7 cellular contexts compared by ENCODE assay signal in genomic region chr12:52870361-52871290, GRCh38. TPM values are rescaled to one million over a fixed set of nuclear protein-coding genes. Genes with fewer than 3 reads are reported as not detected.
DNase-seq lines count a peak whose midpoint lies in the region; ATAC-seq and TF ChIP-seq lines count a peak whose summit lies in the region.

No MANE protein-coding gene starts in this region.

- H3K27me3 Mint-ChIP-seq in activated CD8-positive, alpha-beta T cell treated with anti-CD3 and anti-CD28 coated beads, Interleukin-2, amount 10 ng/mL, durations not matched to agents 7 days and 5 days (ENCODE audit: low read depth), result peaks cover 6% of the 10 kb centered on the region
- peaks cover 40% of the 10 kb centered on the region for H3K27me3 Mint-ChIP-seq in endodermal cell (ENCODE audit: insufficient read depth)
- H3K27me3 Mint-ChIP-seq in naive B cell, result peaks cover 9 to 35% (median 20%) of the 10 kb centered on the region in 3 donors

- no peaks in the 10 kb centered on the region for H3K9me3 ChIP-seq in GM23248 (ENCODE audit: low read depth)
- no peaks in the 10 kb centered on the region for H3K9me3 ChIP-seq in endodermal cell (ENCODE audit: control insufficient read depth, low read length)

- DNase-seq in GM06990 (ENCODE audit: extremely low read depth, insufficient read length), result peak; percentile 48
- peak; percentile 56 for DNase-seq in GM23248
- peak; percentile 62 for DNase-seq in NCI-H1694 (lab: John Stamatoyannopoulos, UW)
- peak; percentile 85 for DNase-seq in activated CD8-positive, alpha-beta T cell treated with anti-CD3 and anti-CD28 coated beads, Interleukin-2, amount 10 ng/mL, durations not matched to agents 7 days and 5 days
- peak; percentile 97 for DNase-seq in endodermal cell
- DNase-seq in naive B cell, result peak; percentile 34
- peak; percentile 89 for DNase-seq in stimulated activated naive CD8-positive, alpha-beta T cell treated with anti-CD3 and anti-CD28 coated beads, Interleukin-15, Interleukin-2, amounts not matched to agents 100 U/mL and 50 U/mL, for 24 hours

- no peak overlapping the region for H3K27ac Mint-ChIP-seq in activated CD8-positive, alpha-beta T cell treated with anti-CD3 and anti-CD28 coated beads, Interleukin-2, amount 10 ng/mL, durations not matched to agents 7 days and 5 days
- H3K27ac Mint-ChIP-seq in endodermal cell, result no peak overlapping the region
- H3K27ac Mint-ChIP-seq in naive B cell, result peak overlapping the region in 2 of 6 donors; percentile 24 to 36

- peak overlapping the region; percentile 62 for H3K4me2 ChIP-seq in GM23248 (ENCODE audit: unreplicated experiment)

- no peaks in the 10 kb centered on the region for H3K36me3 ChIP-seq in GM06990 (ENCODE audit: control insufficient read depth, insufficient read depth, low read length)
- no peaks in the 10 kb centered on the region for H3K36me3 ChIP-seq in GM23248 (ENCODE audit: low read depth)
- H3K36me3 ChIP-seq in endodermal cell (ENCODE audit: control insufficient read depth, insufficient read depth, low read length), result no peaks in the 10 kb centered on the region

- POLR2A ChIA-PET in activated CD8-positive, alpha-beta T cell treated with anti-CD3 and anti-CD28 coated beads, Interleukin-2, amount 10 ng/mL, durations not matched to agents 7 days and 5 days (lab: Charles Lee), result interaction anchor here (1.0 kb wide), 1 partner anchor 289 kb away, joined by 3 read pairs; no protein-coding TSS in a partner anchor

- H4K20me1 ChIP-seq in GM23248 (ENCODE audit: insufficient read depth), result no peaks in the 10 kb centered on the region

- no peaks in the 10 kb centered on the region for H3K9me2 ChIP-seq in GM23248 (ENCODE audit: insufficient read depth)

- CTCF ChIA-PET in activated CD8-positive, alpha-beta T cell treated with anti-CD3 and anti-CD28 coated beads, Interleukin-2, amount 10 ng/mL, durations not matched to agents 7 days and 5 days (lab: Charles Lee), result interaction anchor here (0.6 to 21.6 kb wide), 60 partner anchors 9 to 714 kb away, joined by 3 to 736 read pairs (median 4); partner anchors contain the start of genes EIF4B, KRT1, KRT4 and KRT74

- in situ Hi-C loops in GM23248 (cut with MboI), result loop anchor here (10.0 kb wide), 1 partner anchor 716 kb away; no protein-coding TSS in a partner anchor

- no peaks in the 10 kb centered on the region for H3K79me2 ChIP-seq in GM23248 (ENCODE audit: insufficient read depth)

- ATAC-seq in activated CD8-positive, alpha-beta T cell treated with anti-CD3 and anti-CD28 coated beads, Interleukin-2, amount 10 ng/mL, durations not matched to agents 7 days and 5 days, result peak; percentile 60
- ATAC-seq in naive B cell (ENCODE audit: low read depth in 2 of 2), result peak; percentile 60 to 71
- peak; percentile 55 for ATAC-seq in stimulated activated naive CD8-positive, alpha-beta T cell treated with anti-CD3 and anti-CD28 coated beads, Interleukin-15, Interleukin-2, amounts not matched to agents 100 U/mL and 50 U/mL, for 24 hours

- H3K27me3 ChIP-seq in GM06990 (replicated peaks; ENCODE audit: control insufficient read depth, insufficient read depth, low read length) (no peaks in the 10 kb centered on the region; the same call in 1 of the 2 replicates), GM23248 (replicated peaks; ENCODE audit: insufficient read depth) (no peaks in the 10 kb centered on the region), endodermal cell (ENCODE audit: control insufficient read depth, insufficient read depth, low read length, poor library complexity, severe bottlenecking) (peaks cover 23% of the 10 kb centered on the region)

- peaks cover 36% of the 10 kb centered on the region for H3K4me1 Mint-ChIP-seq in activated CD8-positive, alpha-beta T cell treated with anti-CD3 and anti-CD28 coated beads, Interleukin-2, amount 10 ng/mL, durations not matched to agents 7 days and 5 days (ENCODE audit: low read depth)
- H3K4me1 Mint-ChIP-seq in endodermal cell (peaks cover 6% of the 10 kb centered on the region), naive B cell (peaks cover 32 to 46% (median 38%) of the 10 kb centered on the region in 3 donors)

- no peak overlapping the region for H3K4me3 Mint-ChIP-seq in activated CD8-positive, alpha-beta T cell treated with anti-CD3 and anti-CD28 coated beads, Interleukin-2, amount 10 ng/mL, durations not matched to agents 7 days and 5 days
- no peak overlapping the region for H3K4me3 Mint-ChIP-seq in endodermal cell
- peak overlapping the region in 1 of 8 donors; percentile 43 for H3K4me3 Mint-ChIP-seq in naive B cell

- H3K9ac ChIP-seq in GM23248, result peak overlapping the region; percentile 82
- H3K9ac ChIP-seq in endodermal cell (ENCODE audit: extremely low read depth, low read length, poor library complexity, severe bottlenecking), result no peak overlapping the region

- H2AFZ ChIP-seq in GM23248, result no peak overlapping the region

- peaks cover 26% of the 10 kb centered on the region for H3F3A ChIP-seq in GM23248 (ENCODE audit: insufficient read depth)

- no peaks in the 10 kb centered on the region for H3K9me3 Mint-ChIP-seq in activated CD8-positive, alpha-beta T cell treated with anti-CD3 and anti-CD28 coated beads, Interleukin-2, amount 10 ng/mL, durations not matched to agents 7 days and 5 days (ENCODE audit: insufficient read depth)
- no peaks in the 10 kb centered on the region for H3K9me3 Mint-ChIP-seq in endodermal cell
- no peaks in the 10 kb centered on the region for H3K9me3 Mint-ChIP-seq in naive B cell

- no peak overlapping the region for H3K4me3 ChIP-seq in GM06990 (replicated peaks; ENCODE audit: low read depth, low read length)
- peak overlapping the region; percentile 19; the same call in 1 of the 2 replicates for H3K4me3 ChIP-seq in GM23248
- H3K4me3 ChIP-seq in endodermal cell (ENCODE audit: low read length), result no peak overlapping the region

- peak overlapping the region; percentile 93 for H3K27ac ChIP-seq in GM23248
- H3K27ac ChIP-seq in endodermal cell (ENCODE audit: low read depth, low read length), result no peak overlapping the region

- TF ChIP-seq CTCF in GM06990 (IDR thresholded peaks at IDR 0.05; ENCODE audit: insufficient read depth, low read length, poor library complexity, severe bottlenecking), result peak; percentile 95
- TF ChIP-seq CTCF in endodermal cell (conservative IDR thresholded peaks at IDR 0.05), result peak; percentile 98

- 41 to 45% methylated on average over 14 of the region's 14 CpGs for WGBS in GM23248 (ENCODE audit: low coverage in 1 of 2, low lambda C conversion rate in 2 of 2, missing lambda C conversion rate in 2 of 2), 2 experiments
- 52 to 67% methylated on average over 4 to 14 of the region's 14 CpGs for WGBS in endodermal cell (ENCODE audit: insufficient coverage in 1 of 2, insufficient read length in 1 of 2), 2 experiments

- H3K4me1 ChIP-seq in GM23248 (ENCODE audit: insufficient read depth) (peaks cover 41% of the 10 kb centered on the region), endodermal cell (ENCODE audit: control insufficient read depth, insufficient read depth, low read length) (no peaks in the 10 kb centered on the region)

- H3K36me3 Mint-ChIP-seq in activated CD8-positive, alpha-beta T cell treated with anti-CD3 and anti-CD28 coated beads, Interleukin-2, amount 10 ng/mL, durations not matched to agents 7 days and 5 days (ENCODE audit: low read depth), result no peaks in the 10 kb centered on the region
- H3K36me3 Mint-ChIP-seq in endodermal cell (ENCODE audit: low read depth), result no peaks in the 10 kb centered on the region
- H3K36me3 Mint-ChIP-seq in naive B cell, result no peaks in the 10 kb centered on the region

RNA-seq across cellular contexts. Expression of gene KRT78, which starts 21.8 kb away (rescaled TPM):
- total RNA-seq in GM23248 (2014; rRNA removed; shearing (Covaris generic)), result not detected in 2 replicates
- polyA plus RNA-seq in GM23248 (2016; fragmentation: Nextera tagmentation; extraction: Ambion mirVana) (not detected in 2 replicates), naive B cell (ENCODE audit: low read depth in 6 of 6) (not detected)
- not detected for total RNA-seq in activated CD8-positive, alpha-beta T cell treated with anti-CD3 and anti-CD28 coated beads, Interleukin-2, amount 10 ng/mL, durations not matched to agents 7 days and 5 days
- total RNA-seq in endodermal cell, result not detected
- polyA plus RNA-seq in endodermal cell (2013, experiment 1 of 2), result not detected
- polyA plus RNA-seq in endodermal cell (2013, experiment 2 of 2), result not detected

RNA-seq across cellular contexts. Expression of gene KRT8, which starts 34.2 kb away (rescaled TPM):
- total RNA-seq in GM23248 (2014; rRNA removed; shearing (Covaris generic)), result 5.5 and 12.9 TPM in 2 replicates
- polyA plus RNA-seq in GM23248 (2016; fragmentation: Nextera tagmentation; extraction: Ambion mirVana) (17.5 and 19.8 TPM in 2 replicates), naive B cell (ENCODE audit: low read depth in 6 of 6) (not detected)
- total RNA-seq in activated CD8-positive, alpha-beta T cell treated with anti-CD3 and anti-CD28 coated beads, Interleukin-2, amount 10 ng/mL, durations not matched to agents 7 days and 5 days, result not detected
- total RNA-seq in endodermal cell, result 1,000 to 10,000 TPM; 1,663 to 1,920 TPM
- 445 TPM for polyA plus RNA-seq in endodermal cell (2013, experiment 1 of 2)
- polyA plus RNA-seq in endodermal cell (2013, experiment 2 of 2), result 561 TPM

RNA-seq across cellular contexts. Expression of gene KRT79, which starts 36.5 kb away (rescaled TPM):
- not detected in 2 replicates for total RNA-seq in GM23248 (2014; rRNA removed; shearing (Covaris generic))
- polyA plus RNA-seq in GM23248 (2016; fragmentation: Nextera tagmentation; extraction: Ambion mirVana) (0.15 TPM in 1 of 2 replicates, not detected in the other), naive B cell (ENCODE audit: low read depth in 6 of 6) (not detected)
- not detected for total RNA-seq in activated CD8-positive, alpha-beta T cell treated with anti-CD3 and anti-CD28 coated beads, Interleukin-2, amount 10 ng/mL, durations not matched to agents 7 days and 5 days
- total RNA-seq in endodermal cell, result not detected
- not detected for polyA plus RNA-seq in endodermal cell (2013, experiment 1 of 2)
- polyA plus RNA-seq in endodermal cell (2013, experiment 2 of 2), result not detected

RNA-seq across cellular contexts. Expression of gene KRT4, which starts 56.7 kb away (rescaled TPM):
- total RNA-seq in GM23248 (2014; rRNA removed; shearing (Covaris generic)), result 0.22 TPM in 1 of 2 replicates, not detected in the other
- 0.13 TPM in 1 of 2 replicates, not detected in the other for polyA plus RNA-seq in GM23248 (2016; fragmentation: Nextera tagmentation; extraction: Ambion mirVana)
- not detected for total RNA-seq in activated CD8-positive, alpha-beta T cell treated with anti-CD3 and anti-CD28 coated beads, Interleukin-2, amount 10 ng/mL, durations not matched to agents 7 days and 5 days
- total RNA-seq in endodermal cell, result not detected
- not detected for polyA plus RNA-seq in endodermal cell (2013, experiment 1 of 2)
- polyA plus RNA-seq in endodermal cell (2013, experiment 2 of 2), result not detected
- polyA plus RNA-seq in naive B cell (ENCODE audit: low read depth in 6 of 6), result not detected

Comparison
In these comparisons a context has a peak if more than half of its experiments do, and no peak if none do; other contexts are left out.
1. DNase-seq: peak in every context shown above with its lines; median percentile 97 in endodermal cell; 89 in stimulated activated naive CD8-positive, alpha-beta T cell treated with anti-CD3 and anti-CD28 coated beads, Interleukin-15, Interleukin-2, amounts not matched to agents 100 U/mL and 50 U/mL, for 24 hours; 85 in activated CD8-positive, alpha-beta T cell treated with anti-CD3 and anti-CD28 coated beads, Interleukin-2, amount 10 ng/mL, durations not matched to agents 7 days and 5 days; 62 in NCI-H1694; 56 in GM23248; 48 in GM06990; 34 in naive B cell.
2. RNA of gene KRT8, which starts 34.2 kb away (total RNA-seq): 1,663 to 1,920 TPM in endodermal cell; 5.5 to 12.9 TPM in GM23248 and not detected in activated CD8-positive, alpha-beta T cell treated with anti-CD3 and anti-CD28 coated beads, Interleukin-2, amount 10 ng/mL, durations not matched to agents 7 days and 5 days; every median in the first group is over 100 times any median in the second.
3. Peak in every context shown above with its lines, with median percentiles within 50 percentile points of each other: ATAC-seq.